Comparison of ENCODE assay signal across 17 cellular contexts in the genomic region with DNA sequence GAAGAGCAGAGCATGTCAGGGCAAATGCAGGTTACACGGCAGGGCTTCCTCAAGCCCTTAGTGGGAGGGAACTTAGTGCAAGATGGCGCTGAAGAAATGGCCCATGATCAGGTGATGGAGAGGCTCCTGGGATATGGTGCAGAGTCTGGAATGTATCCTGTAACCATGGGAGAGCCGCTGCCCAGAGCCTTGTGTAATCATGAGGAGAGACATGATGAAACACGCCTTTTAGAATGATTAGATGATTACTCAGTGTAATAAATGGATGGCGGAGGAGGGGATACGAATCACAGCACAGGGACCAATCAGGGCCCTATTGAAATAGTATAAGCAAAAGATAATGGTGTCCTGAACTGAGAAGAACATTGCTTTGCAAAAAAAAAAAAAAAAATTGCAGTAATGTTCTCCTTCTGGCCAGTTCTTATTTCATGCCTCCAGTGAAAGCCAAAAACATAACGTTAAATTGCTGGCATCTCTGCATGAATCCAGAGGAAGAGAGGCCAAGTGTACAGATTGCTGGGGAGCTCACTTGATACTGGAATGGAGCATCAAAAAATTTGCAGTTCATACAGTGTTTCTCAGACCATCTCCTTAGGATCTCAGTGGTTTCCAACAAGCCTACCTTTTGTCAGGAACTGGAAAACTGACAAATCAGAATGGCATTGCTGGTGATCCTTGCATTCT.
A peak's percentile ranks its signal among the peaks of the same experiment; 100 is the strongest.
DNase-seq lines count a peak whose midpoint lies in the region; ATAC-seq and TF ChIP-seq lines count a peak whose summit lies in the region.
"Had no signal": no experiment of that assay in that cellular context is flagged by ENCODE, and none has a peak within 500 bp of the region (broad histone marks: within the 10 kb centered on the region; RNA-seq: fewer than 3 reads in every experiment).

No MANE protein-coding gene starts in this region.

- no peaks in the 10 kb centered on the region for H3K36me3 ChIP-seq in transverse colon
- H3K36me3 ChIP-seq: pancreas had no signal

- H3K27ac ChIP-seq in transverse colon = no peak overlapping the region
- H3K27ac ChIP-seq: pancreas, testis had no signal

- H3K9me3 ChIP-seq in transverse colon = peaks cover 0 to 6% of the 10 kb centered on the region in 2 donors
- H3K9me3 ChIP-seq: pancreas, testis had no signal

- DNase-seq in A172 (ENCODE audit: low spot score) (peak; percentile 75), GM03348 (ENCODE audit: low spot score) (peak; percentile 85), RPMI7951 (ENCODE audit: low read depth) (peak; percentile 20), fibroblast of the aortic adventitia (ENCODE audit: low read depth) (peak; percentile 74), transverse colon (no peak), nucleus accumbens (lab: John Stamatoyannopoulos, UW) (no peak)
- no peak for DNase-seq in activated T-cell treated with anti-CD3 and anti-CD28 coated beads, Interleukin-2, amount 50 U/mL, for 48 hours
- DNase-seq: activated CD4-positive, alpha-beta T cell treated with anti-CD3 and anti-CD28 coated beads for 4 hours; activated T-cell treated with anti-CD3 and anti-CD28 coated beads, Interleukin-2, amount 50 U/mL, for 4 hours; DMS79 treated with DMSO at 0.1 percent for 48 hours; MM.1S; mucosa of descending colon; pancreas; testis had no signal

- no peaks in the 10 kb centered on the region for H3K27me3 ChIP-seq in transverse colon
- H3K27me3 ChIP-seq: pancreas, testis had no signal

- TF ChIP-seq POLR2A in transverse colon (IDR thresholded peaks at IDR 0.05) = no peak

- 76 to 78% methylated on average over 6 to 7 of the region's 7 CpGs for WGBS in transverse colon (ENCODE audit: low coverage in 1 of 2), 2 donors

- H3K4me3 ChIP-seq in fibroblast of the aortic adventitia (ENCODE audit: low read depth, low read length) = no peak overlapping the region
- H3K4me3 ChIP-seq in transverse colon = no peak overlapping the region
- H3K4me3 ChIP-seq: GM12878, mucosa of descending colon, pancreas, testis had no signal

- in situ Hi-C loops in transverse colon (cut with MboI; ENCODE audit: low pct_ligation_motif_present in 1 of 4, low pct_unique_long_range_greater_than_20kb in 1 of 4, low sequenced_read_pairs in 3 of 4) = loop anchor here in 1 of 4 donors (25.0 kb wide), 1 partner anchor 107 kb away; no protein-coding TSS in a partner anchor

- intact Hi-C loops in transverse colon (cut with DNase I; ENCODE audit: low total_unique reads) = loop anchor here (1.0 kb wide), 1 partner anchor 45 kb away; no protein-coding TSS in a partner anchor

- no peak for ATAC-seq in GM18867 (IDR thresholded peaks at IDR 0.05; ENCODE audit: unreplicated experiment)
- ATAC-seq: activated T-cell treated with anti-CD3 and anti-CD28 coated beads, Interleukin-2, amount 50 U/mL, for 4 hours; GM12878; mucosa of descending colon; Panc1 had no signal

- no peak for TF ChIP-seq EP300 in transverse colon (IDR thresholded peaks at IDR 0.05; ENCODE audit: low read depth)

- TF ChIP-seq CTCF in fibroblast of the aortic adventitia (IDR thresholded peaks at IDR 0.05; ENCODE audit: insufficient read depth, low read length) (no peak), transverse colon (IDR thresholded peaks at IDR 0.05) (no peak)

- no peaks in the 10 kb centered on the region for H3K4me1 ChIP-seq in transverse colon
- H3K4me1 ChIP-seq: pancreas, testis had no signal

Comparison
In these comparisons a context has a peak if more than half of its experiments do, and no peak if none do; other contexts are left out.
1. DNase-seq: peak in A172 (single experiment), GM03348 (single experiment), RPMI7951 (single experiment) and fibroblast of the aortic adventitia (single experiment); none in activated T-cell treated with anti-CD3 and anti-CD28 coated beads, Interleukin-2, amount 50 U/mL, for 48 hours (0 of 2), transverse colon (single experiment) and nucleus accumbens (0 of 56).